1 cellular context compared by ENCODE assay signal in genomic region chr3:138862924-138863775, GRCh38.
TF ChIP-seq lines count a peak whose summit lies in the region.

No MANE protein-coding gene starts in this region.

TF ChIP-seq in H1, 55 proteins besides CTCF, POLR2A, EP300 and RAD21 (continued from another document):
- no peak for TF ChIP-seq ZNF274 (IDR thresholded peaks at IDR 0.05; ENCODE audit: borderline replicate concordance, extremely low read depth, low read length)
- 0 out of 2 replicates have a peak, but pooled peaks have one; percentile 34 for TF ChIP-seq MAX (IDR thresholded peaks at IDR 0.05)
- TF ChIP-seq SP2 (IDR thresholded peaks at IDR 0.05; ENCODE audit: low read length): no peak
- TF ChIP-seq PHF8 (conservative IDR thresholded peaks at IDR 0.05; ENCODE audit: low read depth, low read length): no peak
- no peak for TF ChIP-seq SIX5 (IDR thresholded peaks at IDR 0.05; ENCODE audit: low read depth, low read length)
- no peak for TF ChIP-seq ATF3 (IDR thresholded peaks at IDR 0.05; ENCODE audit: insufficient read depth, low read depth, low read length)
- no peak for TF ChIP-seq BCL11A (IDR thresholded peaks at IDR 0.05; ENCODE audit: low read depth in 2 of 2, low read length in 2 of 2)
